In the genomic region with DNA sequence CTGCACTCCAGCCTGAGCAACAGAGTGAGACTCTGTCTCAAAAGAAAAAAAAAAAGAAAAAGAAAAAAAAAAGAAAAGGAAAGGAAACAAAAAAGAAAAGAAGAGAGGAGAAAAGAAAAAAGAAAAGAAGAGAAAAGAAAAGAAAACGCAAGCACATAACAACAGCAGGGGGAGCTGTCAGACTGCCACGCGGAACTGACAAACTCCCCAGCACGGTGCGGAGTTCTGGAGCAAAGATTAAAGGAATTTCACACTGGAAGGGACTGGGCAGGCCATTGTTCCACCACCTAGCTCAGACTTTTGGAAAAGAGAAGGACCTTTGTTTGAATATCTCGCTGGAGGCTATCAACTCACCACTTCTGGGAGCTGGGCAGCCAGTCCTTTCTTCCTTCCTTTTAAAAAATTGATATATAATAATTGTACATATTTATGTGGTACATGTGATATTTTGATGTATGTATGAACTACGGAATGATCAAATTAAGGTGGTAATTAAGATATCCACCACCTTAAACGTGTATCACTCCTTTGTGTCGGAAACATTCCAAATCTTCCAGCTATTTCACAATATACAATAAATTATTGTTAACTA, we compare ENCODE assay signal across 8 cellular contexts. TPM values are rescaled to one million over a fixed set of nuclear protein-coding genes. Genes with fewer than 3 reads are reported as not detected.
DNase-seq lines count a peak whose midpoint lies in the region; TF ChIP-seq lines count a peak whose summit lies in the region.

No MANE protein-coding gene starts in this region.

- H3K9me3 ChIP-seq in Caco-2, result no peaks in the 10 kb centered on the region
- H3K9me3 ChIP-seq in tibial nerve, result no peaks in the 10 kb centered on the region

- no peak for TF ChIP-seq EP300 in tibial nerve (IDR thresholded peaks at IDR 0.05)

- no peak overlapping the region for H3K27ac ChIP-seq in tibial nerve

- no peak overlapping the region for H3K27ac Mint-ChIP-seq in Caco-2 (ENCODE audit: unreplicated experiment)

- H3K27me3 ChIP-seq in Caco-2 (replicated peaks; ENCODE audit: control insufficient read depth, insufficient read depth, low read length) (no peaks in the 10 kb centered on the region), tibial nerve (no peaks in the 10 kb centered on the region)

- POLR2A ChIA-PET in Caco-2 (lab: Charles Lee), result no interaction called here

- peak; percentile 63 to 65 for DNase-seq in Caco-2
- DNase-seq in HFF-Myc (ENCODE audit: extremely low read depth, low read depth), result no peak
- peak; percentile 2 to 16 for DNase-seq in activated CD4-positive, alpha-beta T cell treated with anti-CD3 and anti-CD28 coated beads, Interleukin-2, amount 50 U/mL, for 48 hours
- DNase-seq in iPS DF 4.7 (ENCODE audit: extremely low read depth, low spot score), result peak; percentile 25
- no peak for DNase-seq in tibial nerve (ENCODE audit: low spot score in 2 of 2)
- no peak for DNase-seq in NCI-H2029 (lab: John Stamatoyannopoulos, UW)
- no peak for DNase-seq in KG1 (lab: John Stamatoyannopoulos, UW)
- DNase-seq in activated naive CD4-positive, alpha-beta T cell (lab: John Stamatoyannopoulos, UW), result no peak

- no peaks in the 10 kb centered on the region for H3K9me3 Mint-ChIP-seq in Caco-2 (ENCODE audit: unreplicated experiment)

- no peak overlapping the region for H3K4me3 Mint-ChIP-seq in Caco-2 (ENCODE audit: unreplicated experiment)

- TF ChIP-seq CTCF in Caco-2 (IDR thresholded peaks at IDR 0.05; ENCODE audit: insufficient read depth in 1 of 2, low read depth in 1 of 2, low read length in 1 of 2, severe bottlenecking in 1 of 2, unreplicated experiment in 1 of 2), result peak; percentile 64 to 73
- peak; percentile 28 for TF ChIP-seq CTCF in HFF-Myc (IDR thresholded peaks at IDR 0.05; ENCODE audit: low read depth, low read length, missing control alignments)
- peak in 4 of 5 experiments; percentile 17 to 25 (median 20) for TF ChIP-seq CTCF in tibial nerve (IDR thresholded peaks at IDR 0.05)

- TF ChIP-seq POLR2A in tibial nerve (IDR thresholded peaks at IDR 0.05), result no peak

- H3K36me3 ChIP-seq in Caco-2 (ENCODE audit: control insufficient read depth, insufficient read depth, low read length) (no peaks in the 10 kb centered on the region), tibial nerve (no peaks in the 10 kb centered on the region)

- no peaks in the 10 kb centered on the region for H3K36me3 Mint-ChIP-seq in Caco-2 (ENCODE audit: insufficient read depth, unreplicated experiment)

- intact Hi-C loops in Caco-2 (cut with micrococcal nuclease; ENCODE audit: unreplicated experiment), result loop anchor here (1.0 to 10.0 kb wide), 5 partner anchors 71 to 459 kb away; no protein-coding TSS in a partner anchor

- no peaks in the 10 kb centered on the region for H3K4me1 ChIP-seq in Caco-2
- no peaks in the 10 kb centered on the region for H3K4me1 ChIP-seq in tibial nerve

- WGBS in tibial nerve, 2 donors, result 15 to 21% methylated on average over 9 of the region's 9 CpGs

- H3K27me3 Mint-ChIP-seq in Caco-2 (ENCODE audit: insufficient read depth, unreplicated experiment), result no peaks in the 10 kb centered on the region

- CTCF ChIA-PET in Caco-2 (lab: Charles Lee), result interaction anchor here (0.7 to 2.1 kb wide), 3 partner anchors 123 to 288 kb away, joined by 3 to 20 read pairs (median 3); no protein-coding TSS in a partner anchor

- no TSS peak for BruUV-seq in Caco-2 (replicated peaks; lab: Mats Ljungman, UMichigan)

- H3K4me3 ChIP-seq in Caco-2 (ENCODE audit: low read depth, low read length) (no peak overlapping the region), HFF-Myc (replicated peaks; ENCODE audit: low read depth, low read length) (no peak overlapping the region), tibial nerve (no peak overlapping the region)

- peaks cover 7% of the 10 kb centered on the region for H3K4me1 Mint-ChIP-seq in Caco-2 (ENCODE audit: low read depth, unreplicated experiment)

RNA-seq across cellular contexts. Expression of gene DPPA2, which starts 40.5 kb away (rescaled TPM):
- total RNA-seq in Caco-2 (2022) (not detected in 2 replicates), tibial nerve (not detected)

Comparison
In these comparisons a context has a peak if more than half of its experiments do, and no peak if none do; other contexts are left out.
1. DNase-seq: peak in Caco-2 (2 of 2), activated CD4-positive, alpha-beta T cell treated with anti-CD3 and anti-CD28 coated beads, Interleukin-2, amount 50 U/mL, for 48 hours (2 of 2) and iPS DF 4.7 (single experiment); none in HFF-Myc (single experiment), tibial nerve (0 of 2), NCI-H2029 (single experiment), KG1 (single experiment) and activated naive CD4-positive, alpha-beta T cell (0 of 4).
2. Peak in every context shown above with its lines, with median percentiles within 50 percentile points of each other: CTCF ChIP-seq.